Comparison of ENCODE assay signal across 1 cellular context in genomic region chr6:104483225-104483834, GRCh38.
TF ChIP-seq lines count a peak whose summit lies in the region.

No MANE protein-coding gene starts in this region.

TF ChIP-seq in GM12878, 131 proteins besides CTCF, POLR2A, EP300 and RAD21 (continued from another document):
- TF ChIP-seq ZBTB40 (IDR thresholded peaks at IDR 0.05; ENCODE audit: borderline replicate concordance): no peak
- TF ChIP-seq STAT3 (IDR thresholded peaks at IDR 0.05; ENCODE audit: low read depth, low read length): no peak
- TF ChIP-seq ELK1 (IDR thresholded peaks at IDR 0.05; ENCODE audit: low read depth, low read length): no peak
- no peak for TF ChIP-seq RCOR1 (conservative IDR thresholded peaks at IDR 0.05; ENCODE audit: low read depth, low read length)
